ENCODE assay signal across 12 cellular contexts in the genomic region with DNA sequence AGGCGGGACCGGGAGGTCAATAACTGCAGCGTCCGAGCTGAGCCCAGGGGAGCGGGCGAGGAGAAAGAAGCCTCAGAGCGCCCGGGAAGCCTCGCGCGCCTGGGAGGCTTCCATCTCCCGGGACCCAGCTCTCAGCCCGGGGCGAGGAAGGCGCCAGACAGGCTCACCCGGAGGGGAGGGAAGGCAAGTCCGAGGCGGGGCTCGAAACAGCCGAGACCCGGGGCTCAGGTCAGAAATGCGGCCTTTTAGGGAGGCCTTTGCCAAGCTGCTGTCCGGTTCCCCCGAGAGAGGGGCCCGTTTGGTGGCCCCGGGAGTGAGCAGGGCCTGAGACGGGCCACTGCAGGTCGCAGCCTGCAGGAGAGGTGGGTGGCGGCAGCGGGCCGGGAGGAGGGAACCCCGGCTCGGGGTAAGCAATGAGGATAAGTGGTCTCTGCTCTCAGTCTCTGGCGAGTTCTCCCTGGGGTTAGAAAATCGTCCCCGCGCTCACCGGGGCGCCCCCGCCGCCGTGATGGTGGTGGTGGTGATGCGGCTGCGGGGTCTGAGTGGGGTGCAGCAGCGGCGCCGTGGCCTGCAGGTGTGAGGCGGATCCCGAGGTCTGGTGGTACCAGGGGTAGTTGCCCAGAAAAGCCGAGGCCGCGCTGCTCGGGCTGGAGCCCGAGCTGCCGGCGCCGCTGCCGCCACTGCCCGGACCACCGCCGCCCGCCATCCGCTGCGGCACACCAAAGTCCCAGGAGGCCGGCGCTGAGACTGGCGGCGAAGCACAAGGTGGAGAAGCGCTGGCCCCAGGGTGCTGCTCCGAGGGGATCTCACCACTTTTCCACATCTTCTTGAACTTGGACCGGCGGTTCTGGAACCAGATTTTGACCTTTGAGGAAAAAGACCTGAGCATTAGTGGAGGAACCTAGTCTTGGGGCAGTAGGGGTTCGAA. TPM values are rescaled to one million over a fixed set of nuclear protein-coding genes. Genes with fewer than 3 reads are reported as not detected.
DNase-seq lines count a peak whose midpoint lies in the region; ATAC-seq and TF ChIP-seq lines count a peak whose summit lies in the region.
"Had no signal": no experiment of that assay in that cellular context is flagged by ENCODE, and none has a peak within 500 bp of the region (broad histone marks: within the 10 kb centered on the region; RNA-seq: fewer than 3 reads in every experiment).

No MANE protein-coding gene starts in this region.

- no peak overlapping the region for H3K9ac ChIP-seq in SU-DHL-6 (ENCODE audit: low read length)

- H3K4me2 ChIP-seq in SU-DHL-6 (ENCODE audit: low read depth, low read length, poor library complexity, severe bottlenecking) = peak overlapping the region; percentile 84

- no peaks in the 10 kb centered on the region for H3K9me2 ChIP-seq in SU-DHL-6 (replicated peaks; ENCODE audit: insufficient read depth, low read length)

- TF ChIP-seq CTCF in SU-DHL-6 (IDR thresholded peaks at IDR 0.05; ENCODE audit: insufficient read depth, low read length, poor library complexity, severe bottlenecking) = no peak
- no peak for TF ChIP-seq CTCF in fibroblast of the aortic adventitia (IDR thresholded peaks at IDR 0.05; ENCODE audit: insufficient read depth, low read length)

- no peak overlapping the region for H3K4me3 ChIP-seq in SU-DHL-6 (ENCODE audit: insufficient read depth, low read length, poor library complexity, severe bottlenecking)
- H3K4me3 ChIP-seq in fibroblast of the aortic adventitia (ENCODE audit: low read depth, low read length) = peak overlapping the region; percentile 77
- H3K4me3 ChIP-seq: uterus had no signal

- no peaks in the 10 kb centered on the region for H3K79me2 ChIP-seq in SU-DHL-6 (ENCODE audit: insufficient read depth, low read length)

- no peaks in the 10 kb centered on the region for H3K36me3 ChIP-seq in SU-DHL-6 (ENCODE audit: low read length)
- H3K36me3 ChIP-seq: uterus had no signal

- no peaks in the 10 kb centered on the region for H3K9me3 ChIP-seq in SU-DHL-6 (ENCODE audit: insufficient read depth, low read length)
- H3K9me3 ChIP-seq: uterus had no signal

- H2AFZ ChIP-seq in SU-DHL-6 (ENCODE audit: low read depth, low read length, severe bottlenecking) = no peak overlapping the region

- H3K27me3 Mint-ChIP-seq in activated naive CD4-positive, alpha-beta T cell treated with anti-CD3 and anti-CD28 coated beads, Interleukin-2, amount 50 U/mL, for 24 hours = peaks cover 52% of the 10 kb centered on the region

- H3K4me1 Mint-ChIP-seq in activated naive CD4-positive, alpha-beta T cell treated with anti-CD3 and anti-CD28 coated beads, Interleukin-2, amount 50 U/mL, for 24 hours = peaks cover 62% of the 10 kb centered on the region
- peaks cover 71% of the 10 kb centered on the region for H3K4me1 Mint-ChIP-seq in stimulated activated effector memory CD8-positive, alpha-beta T cell treated with anti-CD3 and anti-CD28 coated beads, Interleukin-12 subunit alpha, Interleukin-12 subunit beta, amount 100 ng/mL, for 72 hours

- peak overlapping the region; percentile 63 for H3K27ac Mint-ChIP-seq in activated naive CD4-positive, alpha-beta T cell treated with anti-CD3 and anti-CD28 coated beads, Interleukin-2, amount 50 U/mL, for 24 hours
- no peak overlapping the region for H3K27ac Mint-ChIP-seq in stimulated activated effector memory CD8-positive, alpha-beta T cell treated with anti-CD3 and anti-CD28 coated beads, Interleukin-12 subunit alpha, Interleukin-12 subunit beta, amount 100 ng/mL, for 72 hours

- no peaks in the 10 kb centered on the region for H3K27me3 ChIP-seq in SU-DHL-6 (ENCODE audit: low read length)

- H3K36me3 Mint-ChIP-seq in activated naive CD4-positive, alpha-beta T cell treated with anti-CD3 and anti-CD28 coated beads, Interleukin-2, amount 50 U/mL, for 24 hours = peaks cover 2% of the 10 kb centered on the region
- peaks cover 7% of the 10 kb centered on the region for H3K36me3 Mint-ChIP-seq in stimulated activated effector memory CD8-positive, alpha-beta T cell treated with anti-CD3 and anti-CD28 coated beads, Interleukin-12 subunit alpha, Interleukin-12 subunit beta, amount 100 ng/mL, for 72 hours

- peaks cover 8% of the 10 kb centered on the region; the same call in 1 of the 2 replicates for H3F3A ChIP-seq in SU-DHL-6 (ENCODE audit: insufficient read depth)

- H3K9me3 Mint-ChIP-seq in activated naive CD4-positive, alpha-beta T cell treated with anti-CD3 and anti-CD28 coated beads, Interleukin-2, amount 50 U/mL, for 24 hours = no peaks in the 10 kb centered on the region
- H3K9me3 Mint-ChIP-seq in stimulated activated effector memory CD8-positive, alpha-beta T cell treated with anti-CD3 and anti-CD28 coated beads, Interleukin-12 subunit alpha, Interleukin-12 subunit beta, amount 100 ng/mL, for 72 hours = no peaks in the 10 kb centered on the region

- H3K27ac ChIP-seq in SU-DHL-6 (ENCODE audit: low read depth, low read length) = no peak overlapping the region
- H3K27ac ChIP-seq: SK-N-MC, uterus had no signal

- H4K20me1 ChIP-seq in SU-DHL-6 (ENCODE audit: low read depth, low read length) = no peaks in the 10 kb centered on the region

- no peak for ATAC-seq in stimulated activated effector memory CD8-positive, alpha-beta T cell treated with anti-CD3 and anti-CD28 coated beads, Interleukin-12 subunit alpha, Interleukin-12 subunit beta, amount 100 ng/mL, for 72 hours
- no peak for ATAC-seq in HG02981 (IDR thresholded peaks at IDR 0.05; ENCODE audit: unreplicated experiment)

- in situ Hi-C loops in KBM-7 (cut with MboI; ENCODE audit: low pct_unique_long_range_greater_than_20kb, low sequenced_read_pairs) = loop anchor here (25.0 kb wide), 2 partner anchors 388 to 513 kb away; no protein-coding TSS in a partner anchor

- H3K4me3 Mint-ChIP-seq in activated naive CD4-positive, alpha-beta T cell treated with anti-CD3 and anti-CD28 coated beads, Interleukin-2, amount 50 U/mL, for 24 hours = peak overlapping the region; percentile 52
- peak overlapping the region; percentile 85 for H3K4me3 Mint-ChIP-seq in stimulated activated effector memory CD8-positive, alpha-beta T cell treated with anti-CD3 and anti-CD28 coated beads, Interleukin-12 subunit alpha, Interleukin-12 subunit beta, amount 100 ng/mL, for 72 hours

- no peak for DNase-seq in activated naive CD4-positive, alpha-beta T cell treated with anti-CD3 and anti-CD28 coated beads, Interleukin-2, amount 50 U/mL, for 16 hours
- DNase-seq in fibroblast of the aortic adventitia (ENCODE audit: low read depth) (no peak), NCI-H1694 (lab: John Stamatoyannopoulos, UW) (no peak), KBM-7 (no peak)
- peak in 1 of 2 donors; percentile 67 for DNase-seq in stimulated activated effector memory CD8-positive, alpha-beta T cell treated with anti-CD3 and anti-CD28 coated beads, Interleukin-12 subunit alpha, Interleukin-12 subunit beta, amount 100 ng/mL, for 72 hours (ENCODE audit: low spot score in 2 of 2)
- DNase-seq: anterior cingulate cortex, KG1, uterus had no signal

RNA-seq across cellular contexts. Expression of a gene that starts 2.4 kb away (rescaled TPM):
- total RNA-seq in fibroblast of the aortic adventitia (ENCODE audit: low replicate concordance) = 0.72 TPM in 1 of 2 replicates, not detected in the other
- total RNA-seq: uterus had no signal

RNA-seq across cellular contexts. Expression of a gene that starts 15.0 kb away (rescaled TPM):
- total RNA-seq in fibroblast of the aortic adventitia (ENCODE audit: low replicate concordance) = 0.41 and 0.99 TPM in 2 replicates
